Comparison of ENCODE assay signal across 8 cellular contexts in genomic region chr21:46636550-46637289, GRCh38. TPM values are rescaled to one million over a fixed set of nuclear protein-coding genes. Genes with fewer than 3 reads are reported as not detected.
DNase-seq lines count a peak whose midpoint lies in the region; ATAC-seq and TF ChIP-seq lines count a peak whose summit lies in the region.

No MANE protein-coding gene starts in this region.

- H3K9me3 ChIP-seq in adipocyte (ENCODE audit: control insufficient read depth, low read length) (no peaks in the 10 kb centered on the region), suprapubic skin (no peaks in the 10 kb centered on the region), testis (no peaks in the 10 kb centered on the region)

- H3K36me3 ChIP-seq in adipocyte (ENCODE audit: control insufficient read depth, insufficient read depth, low read length, severe bottlenecking) (peaks cover 13% of the 10 kb centered on the region), kidney epithelial cell (ENCODE audit: control insufficient read depth, insufficient read depth, low read length) (no peaks in the 10 kb centered on the region), suprapubic skin (peaks cover 10% of the 10 kb centered on the region), testis (ENCODE audit: low read depth, missing control alignments) (no peaks in the 10 kb centered on the region)

- H3K27me3 ChIP-seq in adipocyte (replicated peaks; ENCODE audit: control insufficient read depth, insufficient read depth, low read length) (no peaks in the 10 kb centered on the region), kidney epithelial cell (ENCODE audit: control insufficient read depth, insufficient read depth, low read length) (no peaks in the 10 kb centered on the region), suprapubic skin (no peaks in the 10 kb centered on the region), testis (no peaks in the 10 kb centered on the region)

- CTCF ChIA-PET in activated CD8-positive, alpha-beta memory T cell treated with anti-CD3 and anti-CD28 coated beads, Interleukin-2, amount 10 ng/mL, durations not matched to agents 7 days and 5 days (lab: Charles Lee): interaction anchor here (0.8 to 5.3 kb wide), 7 partner anchors 16 to 493 kb away, joined by 3 to 30 read pairs (median 4); no protein-coding TSS in a partner anchor

- no peaks in the 10 kb centered on the region for H3K9me3 Mint-ChIP-seq in activated CD8-positive, alpha-beta memory T cell treated with anti-CD3 and anti-CD28 coated beads, Interleukin-2, amount 10 ng/mL, durations not matched to agents 7 days and 5 days (ENCODE audit: low read depth)

- H3K9ac ChIP-seq in adipocyte (ENCODE audit: low read length): peak overlapping the region; percentile 97

- H3K4me3 ChIP-seq in adipocyte (ENCODE audit: low read length): peak overlapping the region; percentile 94
- peak overlapping the region; percentile 97 for H3K4me3 ChIP-seq in kidney epithelial cell (ENCODE audit: low read depth, low read length)
- H3K4me3 ChIP-seq in suprapubic skin: peak overlapping the region; percentile 90
- peak overlapping the region in 1 of 2 donors; percentile 89 for H3K4me3 ChIP-seq in testis

- no peak for TF ChIP-seq CTCF in kidney epithelial cell (IDR thresholded peaks at IDR 0.05; ENCODE audit: insufficient read depth, low read length, poor library complexity, severe bottlenecking)
- no peak for TF ChIP-seq CTCF in suprapubic skin (IDR thresholded peaks at IDR 0.05)
- TF ChIP-seq CTCF in testis (IDR thresholded peaks at IDR 0.05): no peak

- no peaks in the 10 kb centered on the region for H3K27me3 Mint-ChIP-seq in activated CD8-positive, alpha-beta memory T cell treated with anti-CD3 and anti-CD28 coated beads, Interleukin-2, amount 10 ng/mL, durations not matched to agents 7 days and 5 days

- peak overlapping the region; percentile 84 for H3K4me3 Mint-ChIP-seq in activated CD8-positive, alpha-beta memory T cell treated with anti-CD3 and anti-CD28 coated beads, Interleukin-2, amount 10 ng/mL, durations not matched to agents 7 days and 5 days

- intact Hi-C loops in testis (cut with DNase I; ENCODE audit: low total_unique reads): no loop called here

- DNase-seq in activated CD8-positive, alpha-beta memory T cell treated with anti-CD3 and anti-CD28 coated beads, Interleukin-2, amount 10 ng/mL, durations not matched to agents 7 days and 5 days: no peak
- DNase-seq in activated CD8-positive, alpha-beta memory T cell treated with anti-CD3 and anti-CD28 coated beads for 24 hours: no peak
- DNase-seq in adipocyte (ENCODE audit: low read depth): no peak
- DNase-seq in kidney epithelial cell (ENCODE audit: low read depth): no peak
- no peak for DNase-seq in suprapubic skin (ENCODE audit: low spot score in 2 of 2)
- no peak for DNase-seq in testis

- peaks cover 60% of the 10 kb centered on the region for H3K4me1 Mint-ChIP-seq in activated CD8-positive, alpha-beta memory T cell treated with anti-CD3 and anti-CD28 coated beads, Interleukin-2, amount 10 ng/mL, durations not matched to agents 7 days and 5 days

- peaks cover 25% of the 10 kb centered on the region for H3K36me3 Mint-ChIP-seq in activated CD8-positive, alpha-beta memory T cell treated with anti-CD3 and anti-CD28 coated beads, Interleukin-2, amount 10 ng/mL, durations not matched to agents 7 days and 5 days

- H3K4me1 ChIP-seq in adipocyte (ENCODE audit: control insufficient read depth, insufficient read depth, low read length) (peaks cover 44% of the 10 kb centered on the region), suprapubic skin (peaks cover 55% of the 10 kb centered on the region), testis (peaks cover 14% of the 10 kb centered on the region)

- H3K27ac ChIP-seq in suprapubic skin (peak overlapping the region; percentile 98), testis (peak overlapping the region in 1 of 2 donors; percentile 98)

- no peak for TF ChIP-seq POLR2A in suprapubic skin (IDR thresholded peaks at IDR 0.05)
- no peak for TF ChIP-seq POLR2A in testis (IDR thresholded peaks at IDR 0.05)

- peak overlapping the region; percentile 94 for H3K27ac Mint-ChIP-seq in activated CD8-positive, alpha-beta memory T cell treated with anti-CD3 and anti-CD28 coated beads, Interleukin-2, amount 10 ng/mL, durations not matched to agents 7 days and 5 days

- 28% methylated on average over 7 of the region's 7 CpGs for WGBS in suprapubic skin
- 52 to 65% methylated on average over 7 of the region's 7 CpGs for whole genome bisulfite sequencing in testis, 2 donors

- no peak for ATAC-seq in activated CD8-positive, alpha-beta memory T cell treated with anti-CD3 and anti-CD28 coated beads, Interleukin-2, amount 10 ng/mL, durations not matched to agents 7 days and 5 days
- ATAC-seq in GM21390 (IDR thresholded peaks at IDR 0.05; ENCODE audit: unreplicated experiment) (no peak), HG02852 (IDR thresholded peaks at IDR 0.05; ENCODE audit: unreplicated experiment) (no peak)

- TF ChIP-seq EP300 in suprapubic skin (IDR thresholded peaks at IDR 0.05): no peak

RNA-seq across cellular contexts. Expression of gene PRMT2, which starts 1.2 kb away (rescaled TPM):
- total RNA-seq in activated CD8-positive, alpha-beta memory T cell treated with anti-CD3 and anti-CD28 coated beads, Interleukin-2, amount 10 ng/mL, durations not matched to agents 7 days and 5 days: 100 to 1,000 TPM in 1 of 2 experiments, 10 to 100 TPM in 1; 99.7 to 107 TPM
- 57.5 and 66.7 TPM in 2 replicates for total RNA-seq in kidney epithelial cell
- total RNA-seq in suprapubic skin: 100 to 1,000 TPM; 102 to 113 (median 107) TPM
- 10 to 100 TPM; 81.6 to 88.9 TPM for total RNA-seq in testis
- polyA plus RNA-seq in testis (ENCODE audit: insufficient read depth, low read depth, low replicate concordance): 59.4 TPM

RNA-seq across cellular contexts. Expression of gene S100B, which starts 31.8 kb away (rescaled TPM):
- total RNA-seq in activated CD8-positive, alpha-beta memory T cell treated with anti-CD3 and anti-CD28 coated beads, Interleukin-2, amount 10 ng/mL, durations not matched to agents 7 days and 5 days: 1 to 10 TPM in 1 of 2 experiments, under 1 TPM in 1; 0.77 to 1.5 TPM
- total RNA-seq in kidney epithelial cell (not detected in 2 replicates), suprapubic skin (10 to 100 TPM; 11.4 to 16.5 (median 14.2) TPM), testis (1 to 10 TPM; 2.7 to 7.4 TPM)
- polyA plus RNA-seq in testis (ENCODE audit: insufficient read depth, low read depth, low replicate concordance): 7.1 TPM
